Comparison of ENCODE assay signal across 8 cellular contexts in genomic region chr1:46532498-46533178, GRCh38. TPM values are rescaled to one million over a fixed set of nuclear protein-coding genes. Genes with fewer than 3 reads are reported as not detected.
DNase-seq lines count a peak whose midpoint lies in the region; ATAC-seq lines count a peak whose summit lies in the region.

No MANE protein-coding gene starts in this region.

- peak; percentile 84 to 89 for ATAC-seq in naive thymus-derived CD8-positive, alpha-beta T cell
- ATAC-seq in HG02970 (IDR thresholded peaks at IDR 0.05; ENCODE audit: low FRiP score, unreplicated experiment) = no peak

- POLR2A ChIA-PET in naive thymus-derived CD8-positive, alpha-beta T cell (lab: Charles Lee) = interaction anchor here (0.6 to 1.5 kb wide), 3 partner anchors 72 to 126 kb away, joined by 3 to 8 read pairs (median 3); partner anchors contain the start of gene MKNK1

- no peaks in the 10 kb centered on the region for H3K36me3 Mint-ChIP-seq in naive thymus-derived CD8-positive, alpha-beta T cell

- peaks cover 8 to 14% (median 9%) of the 10 kb centered on the region in 4 donors for H3K4me1 Mint-ChIP-seq in naive thymus-derived CD8-positive, alpha-beta T cell

- H3K27ac Mint-ChIP-seq in naive thymus-derived CD8-positive, alpha-beta T cell = peak overlapping the region in 1 of 10 donors; percentile 63

- DNase-seq in SKM-1 treated with dmso at 0.1 percent for 144 hours (lab: John Stamatoyannopoulos, UW; ENCODE audit: unreplicated experiment) = peak; percentile 9
- no peak for DNase-seq in SKM-1 (lab: John Stamatoyannopoulos, UW; ENCODE audit: unreplicated experiment)
- DNase-seq in NCI-H345 treated with DMSO at 0.1 percent for 48 hours (lab: John Stamatoyannopoulos, UW; ENCODE audit: unreplicated experiment) = peak; percentile 33
- peak; percentile 68 for DNase-seq in activated T-cell treated with anti-CD3 and anti-CD28 coated beads for 1 hour (ENCODE audit: low read depth)
- DNase-seq in epidermal melanocyte (ENCODE audit: insufficient read length, low spot score) = peak; percentile 73
- peak; percentile 49 to 80 (median 68) for DNase-seq in naive thymus-derived CD8-positive, alpha-beta T cell
- peak; percentile 24 to 70 for DNase-seq in stimulated activated CD8-positive, alpha-beta memory T cell treated with anti-CD3 and anti-CD28 coated beads, Interleukin-7, amount 100 ng/mL, for 4 hours (ENCODE audit: low read depth in 2 of 2)

- peak overlapping the region; percentile 15 to 62 (median 39) for H3K4me3 Mint-ChIP-seq in naive thymus-derived CD8-positive, alpha-beta T cell

- H3K27me3 Mint-ChIP-seq in naive thymus-derived CD8-positive, alpha-beta T cell = peaks cover 14 to 30% (median 27%) of the 10 kb centered on the region in 5 donors

- no peaks in the 10 kb centered on the region for H3K9me3 Mint-ChIP-seq in naive thymus-derived CD8-positive, alpha-beta T cell

RNA-seq across cellular contexts. Expression of gene KNCN, which starts 18.8 kb away (rescaled TPM):
- total RNA-seq in naive thymus-derived CD8-positive, alpha-beta T cell = not detected
- not detected for polyA plus RNA-seq in naive thymus-derived CD8-positive, alpha-beta T cell

RNA-seq across cellular contexts. Expression of gene DMBX1, which starts 43.0 kb away (rescaled TPM):
- not detected for total RNA-seq in naive thymus-derived CD8-positive, alpha-beta T cell
- polyA plus RNA-seq in naive thymus-derived CD8-positive, alpha-beta T cell = not detected
